In genomic region chr7:51055039-51055840, GRCh38 we compare ENCODE assay signal across 1 cellular context.
TF ChIP-seq lines count a peak whose summit lies in the region.

No MANE protein-coding gene starts in this region.

TF ChIP-seq in K562, 482 proteins besides CTCF, POLR2A, EP300 and RAD21 (continued from another document):
- TF ChIP-seq EZH2 (IDR thresholded peaks at IDR 0.05; ENCODE audit: borderline replicate concordance, low read depth, low read length) (no peak), GTF2F1 (IDR thresholded peaks at IDR 0.05; ENCODE audit: low read depth, low read length) (no peak)
